In genomic region chr1:235648407-235648907, GRCh38 we compare ENCODE assay signal across 8 cellular contexts. TPM values are rescaled to one million over a fixed set of nuclear protein-coding genes. Genes with fewer than 3 reads are reported as not detected.
DNase-seq lines count a peak whose midpoint lies in the region; ATAC-seq and TF ChIP-seq lines count a peak whose summit lies in the region.

No MANE protein-coding gene starts in this region.

- H3K9me3 ChIP-seq in PC-9 (ENCODE audit: insufficient read depth, low read depth) (no peaks in the 10 kb centered on the region), esophagus squamous epithelium (no peaks in the 10 kb centered on the region), psoas muscle (no peaks in the 10 kb centered on the region)

- H3K4me1 ChIP-seq in PC-9 (replicated peaks; ENCODE audit: insufficient read depth) (peaks cover 10% of the 10 kb centered on the region), esophagus squamous epithelium (peaks cover 12 to 34% (median 25%) of the 10 kb centered on the region in 3 donors), psoas muscle (peaks cover 7% of the 10 kb centered on the region)

- peaks cover 80% of the 10 kb centered on the region for H3K27me3 Mint-ChIP-seq in activated CD8-positive, alpha-beta memory T cell treated with anti-CD3 and anti-CD28 coated beads, Interleukin-2, amount 10 ng/mL, durations not matched to agents 7 days and 5 days

- peak overlapping the region; percentile 84; the same call in 1 of the 2 replicates for H2AFZ ChIP-seq in PC-9

- H3F3A ChIP-seq in PC-9 (ENCODE audit: insufficient read depth, low read depth) = no peaks in the 10 kb centered on the region; the same call in 1 of the 2 replicates

- CTCF ChIA-PET in activated CD8-positive, alpha-beta memory T cell treated with anti-CD3 and anti-CD28 coated beads, Interleukin-2, amount 10 ng/mL, durations not matched to agents 7 days and 5 days (lab: Charles Lee) = no interaction called here
- CTCF ChIA-PET in PC-9 (lab: Charles Lee) = no interaction called here

- H3K79me2 ChIP-seq in PC-9 (ENCODE audit: low read depth) = no peaks in the 10 kb centered on the region

- TSS peak; percentile 34 for BruUV-seq in PC-9 (replicated peaks; lab: Mats Ljungman, UMichigan)

- H3K4me1 Mint-ChIP-seq in activated CD8-positive, alpha-beta memory T cell treated with anti-CD3 and anti-CD28 coated beads, Interleukin-2, amount 10 ng/mL, durations not matched to agents 7 days and 5 days = peaks cover 18% of the 10 kb centered on the region

- POLR2A ChIA-PET in PC-9 (lab: Charles Lee; ENCODE audit: unreplicated experiment) = no interaction called here

- no peaks in the 10 kb centered on the region for H3K27me3 ChIP-seq in PC-9 (ENCODE audit: insufficient read depth, low read depth)
- H3K27me3 ChIP-seq in esophagus squamous epithelium = peaks cover 0 to 92% (median 9%) of the 10 kb centered on the region in 4 donors
- H3K27me3 ChIP-seq in psoas muscle (ENCODE audit: insufficient read depth in 3 of 3, low read length in 2 of 3) = peaks cover 0 to 92% (median 24%) of the 10 kb centered on the region in 3 donors

- peak overlapping the region; percentile 96 for H3K4me2 ChIP-seq in PC-9

- H3K27ac Mint-ChIP-seq in activated CD8-positive, alpha-beta memory T cell treated with anti-CD3 and anti-CD28 coated beads, Interleukin-2, amount 10 ng/mL, durations not matched to agents 7 days and 5 days = no peak overlapping the region

- WGBS in esophagus squamous epithelium, 2 donors = 2 to 9% methylated on average over 12 to 21 of the region's 31 CpGs
- WGBS in psoas muscle, 3 donors = 5 to 8% (median 6%) methylated on average over 30 to 31 of the region's 31 CpGs

- no peak for ATAC-seq in activated CD8-positive, alpha-beta memory T cell treated with anti-CD3 and anti-CD28 coated beads, Interleukin-2, amount 10 ng/mL, durations not matched to agents 7 days and 5 days
- peak in 2 of 4 donors; percentile 17 to 33 for ATAC-seq in psoas muscle

- TF ChIP-seq CTCF in PC-9 (conservative IDR thresholded peaks at IDR 0.05) (no peak), esophagus squamous epithelium (IDR thresholded peaks at IDR 0.05) (no peak), psoas muscle (IDR thresholded peaks at IDR 0.05) (no peak)

- no peaks in the 10 kb centered on the region for H4K20me1 ChIP-seq in PC-9 (ENCODE audit: insufficient read depth)

- H3K9me2 ChIP-seq in PC-9 (ENCODE audit: insufficient read depth) = no peaks in the 10 kb centered on the region

- no peak for TF ChIP-seq POLR2A in esophagus squamous epithelium (IDR thresholded peaks at IDR 0.05)

- no peak for DNase-seq in activated CD8-positive, alpha-beta memory T cell treated with anti-CD3 and anti-CD28 coated beads, Interleukin-2, amount 10 ng/mL, durations not matched to agents 7 days and 5 days
- DNase-seq in activated CD8-positive, alpha-beta memory T cell treated with anti-CD3 and anti-CD28 coated beads, Interleukin-2, amount 50 U/mL, for 4 hours = no peak
- DNase-seq in PC-9 = no peak
- DNase-seq in esophagus squamous epithelium (lab: John Stamatoyannopoulos, UW) = no peak
- DNase-seq in psoas muscle = peak in 1 of 2 donors; percentile 27
- DNase-seq in effector CD4-positive, alpha-beta T cell = no peak
- no peak for DNase-seq in stimulated activated CD4-positive, alpha-beta T cell treated with anti-CD3 and anti-CD28 coated beads, Interleukin-4, amount 100 ng/mL, for 24 hours
- no peak for DNase-seq in activated effector memory CD4-positive, alpha-beta T cell treated with anti-CD3 and anti-CD28 coated beads, Interleukin-2, amount 50 U/mL, for 16 hours

- intact Hi-C loops in PC-9 (cut with micrococcal nuclease; ENCODE audit: unreplicated experiment) = loop anchor here (10.0 kb wide), 1 partner anchor 266 kb away; no protein-coding TSS in a partner anchor
- intact Hi-C loops in esophagus squamous epithelium (cut with DNase I) = no loop called here
- intact Hi-C loops in psoas muscle (cut with DNase I) = no loop called here

- peak overlapping the region; percentile 52 for H3K4me3 Mint-ChIP-seq in activated CD8-positive, alpha-beta memory T cell treated with anti-CD3 and anti-CD28 coated beads, Interleukin-2, amount 10 ng/mL, durations not matched to agents 7 days and 5 days

- H3K36me3 Mint-ChIP-seq in activated CD8-positive, alpha-beta memory T cell treated with anti-CD3 and anti-CD28 coated beads, Interleukin-2, amount 10 ng/mL, durations not matched to agents 7 days and 5 days = peaks cover 6% of the 10 kb centered on the region

- H3K9me3 Mint-ChIP-seq in activated CD8-positive, alpha-beta memory T cell treated with anti-CD3 and anti-CD28 coated beads, Interleukin-2, amount 10 ng/mL, durations not matched to agents 7 days and 5 days (ENCODE audit: low read depth) = peaks cover 3% of the 10 kb centered on the region

- H3K4me3 ChIP-seq in PC-9 = peak overlapping the region; percentile 76; the same call in 1 of the 2 replicates
- peak overlapping the region; percentile 36 to 73 (median 52) for H3K4me3 ChIP-seq in esophagus squamous epithelium
- peak overlapping the region; percentile 60 for H3K4me3 ChIP-seq in psoas muscle

- H3K27ac ChIP-seq in PC-9 (no peak overlapping the region), esophagus squamous epithelium (peak overlapping the region in 2 of 4 donors; percentile 42), psoas muscle (no peak overlapping the region)

- H3K36me3 ChIP-seq in PC-9 (ENCODE audit: low read depth) = no peaks in the 10 kb centered on the region
- H3K36me3 ChIP-seq in esophagus squamous epithelium = no peaks in the 10 kb centered on the region
- H3K36me3 ChIP-seq in psoas muscle (ENCODE audit: insufficient read depth in 1 of 2, low read depth in 1 of 2) = no peaks in the 10 kb centered on the region

RNA-seq across cellular contexts. Expression of gene GNG4, which starts 1.1 kb away (rescaled TPM):
- total RNA-seq in activated CD8-positive, alpha-beta memory T cell treated with anti-CD3 and anti-CD28 coated beads, Interleukin-2, amount 10 ng/mL, durations not matched to agents 7 days and 5 days = 1 to 10 TPM in 1 of 2 experiments, under 1 TPM in 1; 0.53 to 4.7 TPM
- total RNA-seq in PC-9 (2021) = 15.5 and 16.3 TPM in 2 replicates
- 1 to 10 TPM; 1.1 to 6.3 (median 4.6) TPM for total RNA-seq in esophagus squamous epithelium
- total RNA-seq in psoas muscle = not detected
- polyA plus RNA-seq in psoas muscle = under 1 TPM; 0.04 to 0.41 (median 0.05) TPM
